In genomic region chr3:49244589-49245205, GRCh38 we compare ENCODE assay signal across 10 cellular contexts. TPM values are rescaled to one million over a fixed set of nuclear protein-coding genes. Genes with fewer than 3 reads are reported as not detected.
DNase-seq lines count a peak whose midpoint lies in the region; ATAC-seq and TF ChIP-seq lines count a peak whose summit lies in the region.
"Had no signal": no experiment of that assay in that cellular context is flagged by ENCODE, and none has a peak within 500 bp of the region (broad histone marks: within the 10 kb centered on the region; RNA-seq: fewer than 3 reads in every experiment).

No MANE protein-coding gene starts in this region.

- intact Hi-C loops in left lung (cut with DNase I), result no loop called here

- peaks cover 3% of the 10 kb centered on the region; the same call in 1 of the 2 replicates for H3K27me3 Mint-ChIP-seq in H9 (ENCODE audit: low read depth)
- no peaks in the 10 kb centered on the region for H3K27me3 Mint-ChIP-seq in activated CD4-positive, alpha-beta T cell treated with anti-CD3 and anti-CD28 coated beads, Interleukin-2, amount 10 ng/mL, durations not matched to agents 7 days and 5 days

- H3K36me3 ChIP-seq in left lung (no peaks in the 10 kb centered on the region), MG63 (no peaks in the 10 kb centered on the region)

- no peak overlapping the region for H3K56ac ChIP-seq in H9 (ENCODE audit: insufficient read length, low read depth, low read length)

- CTCF ChIA-PET in activated CD4-positive, alpha-beta T cell treated with anti-CD3 and anti-CD28 coated beads, Interleukin-2, amount 10 ng/mL, durations not matched to agents 7 days and 5 days (lab: Charles Lee), result no interaction called here

- ATAC-seq in left lung (peak; percentile 46), HG02678 (IDR thresholded peaks at IDR 0.05; ENCODE audit: unreplicated experiment) (no peak)

- no peak overlapping the region for H2BK15ac ChIP-seq in H9 (ENCODE audit: low read depth, low read length)

- H2BK12ac ChIP-seq in H9 (ENCODE audit: insufficient read length, low read depth, low read length), result no peak overlapping the region

- no peaks in the 10 kb centered on the region for H3K79me1 ChIP-seq in H9 (ENCODE audit: insufficient read depth, low read depth, low read length, poor library complexity, severe bottlenecking)

- H4K8ac ChIP-seq in H9 (replicated peaks; ENCODE audit: insufficient read length, low read depth, low read length), result no peak overlapping the region

- peaks cover 0 to 5% of the 10 kb centered on the region in 2 experiments; a peak in 1 of 4 replicates for H3K4me1 Mint-ChIP-seq in H9
- H3K4me1 Mint-ChIP-seq in activated CD4-positive, alpha-beta T cell treated with anti-CD3 and anti-CD28 coated beads, Interleukin-2, amount 10 ng/mL, durations not matched to agents 7 days and 5 days, result no peaks in the 10 kb centered on the region

- POLR2A ChIA-PET in activated CD4-positive, alpha-beta T cell treated with anti-CD3 and anti-CD28 coated beads, Interleukin-2, amount 10 ng/mL, durations not matched to agents 7 days and 5 days (lab: Charles Lee), result no interaction called here

- TF ChIP-seq CTCF in H9 (conservative IDR thresholded peaks at IDR 0.05), result no peak
- no peak for TF ChIP-seq CTCF in left lung (IDR thresholded peaks at IDR 0.05)

- H4K20me1 ChIP-seq in H9 (ENCODE audit: control insufficient read depth, insufficient read depth, insufficient read length), result no peaks in the 10 kb centered on the region

- no peak overlapping the region for H2BK20ac ChIP-seq in H9 (ENCODE audit: low read depth, low read length, poor library complexity, severe bottlenecking)

- peaks cover 4% of the 10 kb centered on the region in 2 experiments; a peak in 3 of 5 replicates for H3K9me3 Mint-ChIP-seq in H9
- no peaks in the 10 kb centered on the region for H3K9me3 Mint-ChIP-seq in activated CD4-positive, alpha-beta T cell treated with anti-CD3 and anti-CD28 coated beads, Interleukin-2, amount 10 ng/mL, durations not matched to agents 7 days and 5 days
- H3K9me3 Mint-ChIP-seq: memory B cell had no signal

- H3K14ac ChIP-seq in H9 (ENCODE audit: insufficient read depth, low read length), result no peak overlapping the region

- H3K18ac ChIP-seq in H9 (ENCODE audit: insufficient read length, low read depth, low read length), result no peak overlapping the region

- no peaks in the 10 kb centered on the region for H3K36me3 Mint-ChIP-seq in H9 (ENCODE audit: insufficient read depth in 1 of 3, low read depth in 3 of 3)
- no peaks in the 10 kb centered on the region for H3K36me3 Mint-ChIP-seq in activated CD4-positive, alpha-beta T cell treated with anti-CD3 and anti-CD28 coated beads, Interleukin-2, amount 10 ng/mL, durations not matched to agents 7 days and 5 days (ENCODE audit: low read depth)

- no peak overlapping the region for H2BK5ac ChIP-seq in H9 (ENCODE audit: insufficient read length, low read length)

- H3K4me3 ChIP-seq in left lung, result no peak overlapping the region
- H3K4me3 ChIP-seq in MG63, result no peak overlapping the region

- no CpG with 5 or more reads among the region's 1 CpG for WGBS in H9 (ENCODE audit: extremely low coverage, insufficient read length, low lambda C conversion rate)

- no peak overlapping the region for H2AFZ ChIP-seq in H9 (ENCODE audit: low read length)

- no peak overlapping the region for H3K4me2 ChIP-seq in H9 (ENCODE audit: insufficient read depth, insufficient read length, low read length)

- no peak overlapping the region for H4K5ac ChIP-seq in H9 (ENCODE audit: insufficient read length, low read depth, low read length)

- H3K4me1 ChIP-seq in H9 (ENCODE audit: insufficient read depth, low read length) (no peaks in the 10 kb centered on the region), left lung (peaks cover 0 to 35% of the 10 kb centered on the region in 2 donors)

- H3K4me3 Mint-ChIP-seq in H9, result no peak overlapping the region
- no peak overlapping the region for H3K4me3 Mint-ChIP-seq in activated CD4-positive, alpha-beta T cell treated with anti-CD3 and anti-CD28 coated beads, Interleukin-2, amount 10 ng/mL, durations not matched to agents 7 days and 5 days
- H3K4me3 Mint-ChIP-seq: memory B cell had no signal

- no peak overlapping the region for H4K91ac ChIP-seq in H9 (ENCODE audit: insufficient read length, low read depth, low read length)

- no peaks in the 10 kb centered on the region for H3K79me2 ChIP-seq in H9 (ENCODE audit: insufficient read depth, low read length)

- no peaks in the 10 kb centered on the region for H3K23me2 ChIP-seq in H9 (ENCODE audit: insufficient read length, low read depth, low read length, poor library complexity, severe bottlenecking)

- peak; percentile 19 for DNase-seq in Daoy (ENCODE audit: low read depth)
- peak; percentile 37 for DNase-seq in H9
- DNase-seq in RPMI8226, result peak; percentile 52
- DNase-seq in left lung, result peak in 1 of 2 donors; percentile 37
- DNase-seq in stimulated activated CD4-positive, alpha-beta T cell treated with anti-CD3 and anti-CD28 coated beads, Interleukin-4, amount 100 ng/mL, for 1 hour, result no peak
- no peak for DNase-seq in activated CD4-positive, alpha-beta T cell treated with anti-CD3 and anti-CD28 coated beads, Interleukin-2, amount 10 ng/mL, durations not matched to agents 7 days and 5 days
- DNase-seq in MG63, result no peak
- DNase-seq: retina had no signal

- no peak overlapping the region for H3K9ac ChIP-seq in H9 (ENCODE audit: extremely low read depth, insufficient read length, low read length)

- no peak overlapping the region for H3T11ph ChIP-seq in H9 (ENCODE audit: low read length)

- H2BK120ac ChIP-seq in H9 (ENCODE audit: low read depth, low read length, poor library complexity, severe bottlenecking), result no peak overlapping the region

- H3K27me3 ChIP-seq in H9 (ENCODE audit: insufficient read depth, low read length), result no peaks in the 10 kb centered on the region
- H3K27me3 ChIP-seq in left lung, result no peaks in the 10 kb centered on the region
- no peaks in the 10 kb centered on the region for H3K27me3 ChIP-seq in MG63

- no peak overlapping the region for H3K4ac ChIP-seq in H9 (ENCODE audit: low read depth, low read length)

- no peak overlapping the region for H2AK5ac ChIP-seq in H9 (ENCODE audit: insufficient read length, low read length)

- peak overlapping the region in 1 of 3 experiments; percentile 44; a peak in 1 of 7 replicates for H3K27ac Mint-ChIP-seq in H9
- H3K27ac Mint-ChIP-seq in activated CD4-positive, alpha-beta T cell treated with anti-CD3 and anti-CD28 coated beads, Interleukin-2, amount 10 ng/mL, durations not matched to agents 7 days and 5 days, result no peak overlapping the region
- H3K27ac Mint-ChIP-seq: memory B cell had no signal

- no peak overlapping the region for H3K23ac ChIP-seq in H9 (ENCODE audit: insufficient read length, low read depth, low read length)

- no peak overlapping the region for H3K27ac ChIP-seq in H9 (ENCODE audit: insufficient read length, low read depth, low read length)
- H3K27ac ChIP-seq in left lung, result no peak overlapping the region

- no peaks in the 10 kb centered on the region for H3K9me3 ChIP-seq in H9 (ENCODE audit: control insufficient read depth, low read depth, low read length)
- H3K9me3 ChIP-seq in left lung, result no peaks in the 10 kb centered on the region
- no peaks in the 10 kb centered on the region for H3K9me3 ChIP-seq in MG63

RNA-seq across cellular contexts. Expression of gene C3orf62, which starts 32.3 kb away (rescaled TPM):
- total RNA-seq in Daoy (2014; rRNA removed; shearing (Covaris generic)), result 0.74 and 0.86 TPM in 2 replicates
- 4.5 and 4.6 TPM in 2 replicates for total RNA-seq in H9 (2021)
- total RNA-seq in left lung, result 1 to 10 TPM; 4.2 to 9.8 TPM
- 10 to 100 TPM; 12.2 to 13.5 TPM for total RNA-seq in activated CD4-positive, alpha-beta T cell treated with anti-CD3 and anti-CD28 coated beads, Interleukin-2, amount 10 ng/mL, durations not matched to agents 7 days and 5 days
- total RNA-seq in MG63 (2014; rRNA removed; shearing (Covaris generic); ENCODE audit: low replicate concordance), result 1.4 and 2.7 TPM in 2 replicates

Comparison
In these comparisons a context has a peak if more than half of its experiments do, and no peak if none do; other contexts are left out.
1. DNase-seq: peak in Daoy (single experiment), H9 (single experiment) and RPMI8226 (single experiment); none in stimulated activated CD4-positive, alpha-beta T cell treated with anti-CD3 and anti-CD28 coated beads, Interleukin-4, amount 100 ng/mL, for 1 hour (single experiment), activated CD4-positive, alpha-beta T cell treated with anti-CD3 and anti-CD28 coated beads, Interleukin-2, amount 10 ng/mL, durations not matched to agents 7 days and 5 days (single experiment) and MG63 (single experiment).